Comparison of ENCODE assay signal across 2 cellular contexts in the genomic region with DNA sequence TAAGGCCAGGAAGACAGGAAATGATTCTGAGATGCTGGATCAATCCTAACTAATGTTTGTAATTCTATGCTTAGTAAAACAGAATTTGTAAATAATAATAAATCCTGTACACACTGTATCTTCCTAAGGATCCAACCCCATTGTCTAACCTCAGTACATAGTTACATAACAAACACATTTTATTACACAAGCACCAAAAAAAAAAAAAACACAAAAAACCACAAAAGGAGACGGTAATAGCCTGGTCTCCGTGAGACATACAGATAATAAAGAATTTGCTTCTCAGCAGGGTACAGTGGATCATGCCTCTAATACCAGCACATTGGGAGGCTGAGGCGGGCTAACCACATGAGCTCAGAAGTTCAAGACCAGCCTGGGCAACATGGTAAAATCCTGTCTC.
TF ChIP-seq lines count a peak whose summit lies in the region.

No MANE protein-coding gene starts in this region.

TF ChIP-seq in HepG2, 621 proteins besides CTCF, POLR2A, EP300 and RAD21 (continues in another document):
- TF ChIP-seq NCOA1 (CRISPR knock-in tag; IDR thresholded peaks at IDR 0.05) (no peak), HES4 (CRISPR knock-in tag; IDR thresholded peaks at IDR 0.05; ENCODE audit: borderline replicate concordance) (no peak), KMT2A (CRISPR knock-in tag; IDR thresholded peaks at IDR 0.05) (no peak), HHEX (CRISPR knock-in tag; IDR thresholded peaks at IDR 0.05) (no peak), ZNF589 (CRISPR knock-in tag; conservative IDR thresholded peaks at IDR 0.05) (no peak), MBNL3 (CRISPR knock-in tag; conservative IDR thresholded peaks at IDR 0.05) (no peak), FOXO1 (CRISPR knock-in tag; IDR thresholded peaks at IDR 0.05) (no peak)
- TF ChIP-seq, protein P1, sequence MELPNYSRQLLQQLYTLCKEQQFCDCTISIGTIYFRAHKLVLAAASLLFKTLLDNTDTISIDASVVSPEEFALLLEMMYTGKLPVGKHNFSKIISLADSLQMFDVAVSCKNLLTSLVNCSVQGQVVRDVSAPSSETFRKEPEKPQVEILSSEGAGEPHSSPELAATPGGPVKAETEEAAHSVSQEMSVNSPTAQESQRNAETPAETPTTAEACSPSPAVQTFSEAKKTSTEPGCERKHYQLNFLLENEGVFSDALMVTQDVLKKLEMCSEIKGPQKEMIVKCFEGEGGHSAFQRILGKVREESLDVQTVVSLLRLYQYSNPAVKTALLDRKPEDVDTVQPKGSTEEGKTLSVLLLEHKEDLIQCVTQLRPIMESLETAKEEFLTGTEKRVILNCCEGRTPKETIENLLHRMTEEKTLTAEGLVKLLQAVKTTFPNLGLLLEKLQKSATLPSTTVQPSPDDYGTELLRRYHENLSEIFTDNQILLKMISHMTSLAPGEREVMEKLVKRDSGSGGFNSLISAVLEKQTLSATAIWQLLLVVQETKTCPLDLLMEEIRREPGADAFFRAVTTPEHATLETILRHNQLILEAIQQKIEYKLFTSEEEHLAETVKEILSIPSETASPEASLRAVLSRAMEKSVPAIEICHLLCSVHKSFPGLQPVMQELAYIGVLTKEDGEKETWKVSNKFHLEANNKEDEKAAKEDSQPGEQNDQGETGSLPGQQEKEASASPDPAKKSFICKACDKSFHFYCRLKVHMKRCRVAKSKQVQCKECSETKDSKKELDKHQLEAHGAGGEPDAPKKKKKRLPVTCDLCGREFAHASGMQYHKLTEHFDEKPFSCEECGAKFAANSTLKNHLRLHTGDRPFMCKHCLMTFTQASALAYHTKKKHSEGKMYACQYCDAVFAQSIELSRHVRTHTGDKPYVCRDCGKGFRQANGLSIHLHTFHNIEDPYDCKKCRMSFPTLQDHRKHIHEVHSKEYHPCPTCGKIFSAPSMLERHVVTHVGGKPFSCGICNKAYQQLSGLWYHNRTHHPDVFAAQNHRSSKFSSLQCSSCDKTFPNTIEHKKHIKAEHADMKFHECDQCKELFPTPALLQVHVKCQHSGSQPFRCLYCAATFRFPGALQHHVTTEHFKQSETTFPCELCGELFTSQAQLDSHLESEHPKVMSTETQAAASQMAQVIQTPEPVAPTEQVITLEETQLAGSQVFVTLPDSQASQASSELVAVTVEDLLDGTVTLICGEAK (IDR thresholded peaks at IDR 0.05): no peak
- TF ChIP-seq, protein P1 (CRISPR knock-in tag; IDR thresholded peaks at IDR 0.05): no peak
- TF ChIP-seq, protein P2, sequence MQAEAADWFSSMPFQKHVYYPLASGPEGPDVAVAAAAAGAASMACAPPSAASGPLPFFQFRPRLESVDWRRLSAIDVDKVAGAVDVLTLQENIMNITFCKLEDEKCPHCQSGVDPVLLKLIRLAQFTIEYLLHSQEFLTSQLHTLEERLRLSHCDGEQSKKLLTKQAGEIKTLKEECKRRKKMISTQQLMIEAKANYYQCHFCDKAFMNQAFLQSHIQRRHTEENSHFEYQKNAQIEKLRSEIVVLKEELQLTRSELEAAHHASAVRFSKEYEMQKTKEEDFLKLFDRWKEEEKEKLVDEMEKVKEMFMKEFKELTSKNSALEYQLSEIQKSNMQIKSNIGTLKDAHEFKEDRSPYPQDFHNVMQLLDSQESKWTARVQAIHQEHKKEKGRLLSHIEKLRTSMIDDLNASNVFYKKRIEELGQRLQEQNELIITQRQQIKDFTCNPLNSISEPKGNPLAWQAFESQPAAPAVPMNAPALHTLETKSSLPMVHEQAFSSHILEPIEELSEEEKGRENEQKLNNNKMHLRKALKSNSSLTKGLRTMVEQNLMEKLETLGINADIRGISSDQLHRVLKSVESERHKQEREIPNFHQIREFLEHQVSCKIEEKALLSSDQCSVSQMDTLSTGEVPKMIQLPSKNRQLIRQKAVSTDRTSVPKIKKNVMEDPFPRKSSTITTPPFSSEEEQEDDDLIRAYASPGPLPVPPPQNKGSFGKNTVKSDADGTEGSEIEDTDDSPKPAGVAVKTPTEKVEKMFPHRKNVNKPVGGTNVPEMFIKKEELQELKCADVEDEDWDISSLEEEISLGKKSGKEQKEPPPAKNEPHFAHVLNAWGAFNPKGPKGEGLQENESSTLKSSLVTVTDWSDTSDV (CRISPR knock-in tag; IDR thresholded peaks at IDR 0.05): no peak
- TF ChIP-seq, protein P3, sequence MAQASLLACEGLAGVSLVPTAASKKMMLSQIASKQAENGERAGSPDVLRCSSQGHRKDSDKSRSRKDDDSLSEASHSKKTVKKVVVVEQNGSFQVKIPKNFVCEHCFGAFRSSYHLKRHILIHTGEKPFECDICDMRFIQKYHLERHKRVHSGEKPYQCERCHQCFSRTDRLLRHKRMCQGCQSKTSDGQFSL (CRISPR knock-in tag; IDR thresholded peaks at IDR 0.05): no peak

TF ChIP-seq in WTC11, 78 proteins besides CTCF, POLR2A, EP300 and RAD21 (continued from another document):
- TF ChIP-seq ZNF317 (CRISPR knock-in tag; IDR thresholded peaks at IDR 0.05; ENCODE audit: borderline replicate concordance, low read depth): no peak
- TF ChIP-seq, protein P4, sequence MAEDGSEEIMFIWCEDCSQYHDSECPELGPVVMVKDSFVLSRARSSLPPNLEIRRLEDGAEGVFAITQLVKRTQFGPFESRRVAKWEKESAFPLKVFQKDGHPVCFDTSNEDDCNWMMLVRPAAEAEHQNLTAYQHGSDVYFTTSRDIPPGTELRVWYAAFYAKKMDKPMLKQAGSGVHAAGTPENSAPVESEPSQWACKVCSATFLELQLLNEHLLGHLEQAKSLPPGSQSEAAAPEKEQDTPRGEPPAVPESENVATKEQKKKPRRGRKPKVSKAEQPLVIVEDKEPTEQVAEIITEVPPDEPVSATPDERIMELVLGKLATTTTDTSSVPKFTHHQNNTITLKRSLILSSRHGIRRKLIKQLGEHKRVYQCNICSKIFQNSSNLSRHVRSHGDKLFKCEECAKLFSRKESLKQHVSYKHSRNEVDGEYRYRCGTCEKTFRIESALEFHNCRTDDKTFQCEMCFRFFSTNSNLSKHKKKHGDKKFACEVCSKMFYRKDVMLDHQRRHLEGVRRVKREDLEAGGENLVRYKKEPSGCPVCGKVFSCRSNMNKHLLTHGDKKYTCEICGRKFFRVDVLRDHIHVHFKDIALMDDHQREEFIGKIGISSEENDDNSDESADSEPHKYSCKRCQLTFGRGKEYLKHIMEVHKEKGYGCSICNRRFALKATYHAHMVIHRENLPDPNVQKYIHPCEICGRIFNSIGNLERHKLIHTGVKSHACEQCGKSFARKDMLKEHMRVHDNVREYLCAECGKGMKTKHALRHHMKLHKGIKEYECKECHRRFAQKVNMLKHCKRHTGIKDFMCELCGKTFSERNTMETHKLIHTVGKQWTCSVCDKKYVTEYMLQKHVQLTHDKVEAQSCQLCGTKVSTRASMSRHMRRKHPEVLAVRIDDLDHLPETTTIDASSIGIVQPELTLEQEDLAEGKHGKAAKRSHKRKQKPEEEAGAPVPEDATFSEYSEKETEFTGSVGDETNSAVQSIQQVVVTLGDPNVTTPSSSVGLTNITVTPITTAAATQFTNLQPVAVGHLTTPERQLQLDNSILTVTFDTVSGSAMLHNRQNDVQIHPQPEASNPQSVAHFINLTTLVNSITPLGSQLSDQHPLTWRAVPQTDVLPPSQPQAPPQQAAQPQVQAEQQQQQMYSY (CRISPR knock-in tag; IDR thresholded peaks at IDR 0.05): no peak
- no peak for TF ChIP-seq EMX1 (CRISPR knock-in tag; IDR thresholded peaks at IDR 0.05)
- TF ChIP-seq, protein P5, sequence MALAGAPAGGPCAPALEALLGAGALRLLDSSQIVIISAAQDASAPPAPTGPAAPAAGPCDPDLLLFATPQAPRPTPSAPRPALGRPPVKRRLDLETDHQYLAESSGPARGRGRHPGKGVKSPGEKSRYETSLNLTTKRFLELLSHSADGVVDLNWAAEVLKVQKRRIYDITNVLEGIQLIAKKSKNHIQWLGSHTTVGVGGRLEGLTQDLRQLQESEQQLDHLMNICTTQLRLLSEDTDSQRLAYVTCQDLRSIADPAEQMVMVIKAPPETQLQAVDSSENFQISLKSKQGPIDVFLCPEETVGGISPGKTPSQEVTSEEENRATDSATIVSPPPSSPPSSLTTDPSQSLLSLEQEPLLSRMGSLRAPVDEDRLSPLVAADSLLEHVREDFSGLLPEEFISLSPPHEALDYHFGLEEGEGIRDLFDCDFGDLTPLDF (CRISPR knock-in tag; IDR thresholded peaks at IDR 0.05): no peak
- TF ChIP-seq FOXK1 (CRISPR knock-in tag; IDR thresholded peaks at IDR 0.05): no peak
- TF ChIP-seq, protein P6, sequence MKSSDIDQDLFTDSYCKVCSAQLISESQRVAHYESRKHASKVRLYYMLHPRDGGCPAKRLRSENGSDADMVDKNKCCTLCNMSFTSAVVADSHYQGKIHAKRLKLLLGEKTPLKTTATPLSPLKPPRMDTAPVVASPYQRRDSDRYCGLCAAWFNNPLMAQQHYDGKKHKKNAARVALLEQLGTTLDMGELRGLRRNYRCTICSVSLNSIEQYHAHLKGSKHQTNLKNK (CRISPR knock-in tag; IDR thresholded peaks at IDR 0.05): no peak
- no peak for TF ChIP-seq TEAD4 (CRISPR knock-in tag; IDR thresholded peaks at IDR 0.05)
- TF ChIP-seq, protein P7, sequence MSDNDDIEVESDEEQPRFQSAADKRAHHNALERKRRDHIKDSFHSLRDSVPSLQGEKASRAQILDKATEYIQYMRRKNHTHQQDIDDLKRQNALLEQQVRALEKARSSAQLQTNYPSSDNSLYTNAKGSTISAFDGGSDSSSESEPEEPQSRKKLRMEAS (CRISPR knock-in tag; IDR thresholded peaks at IDR 0.05): no peak
- TF ChIP-seq FOXP1 (CRISPR knock-in tag; IDR thresholded peaks at IDR 0.05; ENCODE audit: borderline replicate concordance): no peak
- TF ChIP-seq, protein P8, sequence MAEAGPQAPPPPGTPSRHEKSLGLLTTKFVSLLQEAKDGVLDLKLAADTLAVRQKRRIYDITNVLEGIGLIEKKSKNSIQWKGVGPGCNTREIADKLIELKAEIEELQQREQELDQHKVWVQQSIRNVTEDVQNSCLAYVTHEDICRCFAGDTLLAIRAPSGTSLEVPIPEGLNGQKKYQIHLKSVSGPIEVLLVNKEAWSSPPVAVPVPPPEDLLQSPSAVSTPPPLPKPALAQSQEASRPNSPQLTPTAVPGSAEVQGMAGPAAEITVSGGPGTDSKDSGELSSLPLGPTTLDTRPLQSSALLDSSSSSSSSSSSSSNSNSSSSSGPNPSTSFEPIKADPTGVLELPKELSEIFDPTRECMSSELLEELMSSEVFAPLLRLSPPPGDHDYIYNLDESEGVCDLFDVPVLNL (CRISPR knock-in tag; IDR thresholded peaks at IDR 0.05; ENCODE audit: borderline replicate concordance, low read depth): no peak
- TF ChIP-seq ELF4 (CRISPR knock-in tag; IDR thresholded peaks at IDR 0.05; ENCODE audit: low read depth): no peak
- TF ChIP-seq, protein P9, sequence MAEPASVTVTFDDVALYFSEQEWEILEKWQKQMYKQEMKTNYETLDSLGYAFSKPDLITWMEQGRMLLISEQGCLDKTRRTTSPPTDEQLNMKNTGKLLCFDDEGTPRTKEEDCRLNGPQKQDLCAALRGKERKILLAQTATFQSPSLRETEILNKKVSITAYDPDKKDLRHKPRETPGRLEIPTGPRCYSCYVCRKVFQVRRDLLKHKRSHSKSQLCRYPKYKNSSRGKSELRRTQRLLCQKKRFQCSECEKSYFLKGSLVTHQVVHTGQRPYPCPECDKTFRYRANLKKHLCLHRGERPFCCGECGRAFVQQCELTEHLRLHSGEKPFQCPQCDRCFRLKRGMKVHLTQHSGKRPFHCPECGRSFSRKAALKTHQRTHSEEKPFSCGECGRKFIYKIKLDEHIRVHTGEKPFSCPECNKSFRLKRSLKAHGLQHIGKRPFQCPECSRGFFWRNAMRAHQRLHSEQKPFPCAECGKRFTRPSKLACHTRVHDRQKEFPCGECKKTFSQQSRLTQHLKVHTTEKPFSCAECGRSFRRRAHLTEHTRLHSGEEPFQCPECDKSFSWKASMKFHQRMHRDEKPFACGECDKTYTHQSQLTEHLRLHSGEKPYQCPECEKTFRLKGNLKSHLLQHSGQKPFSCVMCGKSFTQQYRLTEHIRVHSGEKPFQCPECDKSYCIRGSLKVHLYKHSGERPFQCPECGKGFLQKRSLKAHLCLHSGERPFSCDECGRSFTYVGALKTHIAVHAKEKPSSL (CRISPR knock-in tag; conservative IDR thresholded peaks at IDR 0.05): no peak
- no peak for TF ChIP-seq ESRRA (CRISPR knock-in tag; IDR thresholded peaks at IDR 0.05; ENCODE audit: borderline replicate concordance)
- TF ChIP-seq IRF2 (CRISPR knock-in tag; IDR thresholded peaks at IDR 0.05; ENCODE audit: borderline replicate concordance, low read depth): no peak
- TF ChIP-seq GABPB1 (CRISPR knock-in tag; IDR thresholded peaks at IDR 0.05): no peak
- TF ChIP-seq, protein P10, sequence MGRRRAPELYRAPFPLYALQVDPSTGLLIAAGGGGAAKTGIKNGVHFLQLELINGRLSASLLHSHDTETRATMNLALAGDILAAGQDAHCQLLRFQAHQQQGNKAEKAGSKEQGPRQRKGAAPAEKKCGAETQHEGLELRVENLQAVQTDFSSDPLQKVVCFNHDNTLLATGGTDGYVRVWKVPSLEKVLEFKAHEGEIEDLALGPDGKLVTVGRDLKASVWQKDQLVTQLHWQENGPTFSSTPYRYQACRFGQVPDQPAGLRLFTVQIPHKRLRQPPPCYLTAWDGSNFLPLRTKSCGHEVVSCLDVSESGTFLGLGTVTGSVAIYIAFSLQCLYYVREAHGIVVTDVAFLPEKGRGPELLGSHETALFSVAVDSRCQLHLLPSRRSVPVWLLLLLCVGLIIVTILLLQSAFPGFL (CRISPR knock-in tag; IDR thresholded peaks at IDR 0.05; ENCODE audit: borderline replicate concordance): no peak
